17 cellular contexts compared by ENCODE assay signal in genomic region chr3:150274372-150274771, GRCh38.
DNase-seq lines count a peak whose midpoint lies in the region; ATAC-seq, FAIRE-seq and TF ChIP-seq lines count a peak whose summit lies in the region.
"Had no signal": no experiment of that assay in that cellular context is flagged by ENCODE, and none has a peak within 500 bp of the region (broad histone marks: within the 10 kb centered on the region; RNA-seq: fewer than 3 reads in every experiment).

No MANE protein-coding gene starts in this region.

- H3K9ac ChIP-seq in SK-N-SH = no peak overlapping the region
- H3K9ac ChIP-seq: BLaER1 had no signal

- H3K4me2 ChIP-seq in SK-N-SH = no peak overlapping the region
- H3K4me2 ChIP-seq: BLaER1 had no signal

- TF ChIP-seq RAD21 in SK-N-SH (IDR thresholded peaks at IDR 0.05; ENCODE audit: low read length) = no peak

- POLR2A ChIA-PET in SK-N-SH (lab: Yijun Ruan, JAX) = no interaction called here

- no peak overlapping the region for H3K27ac ChIP-seq in SK-N-SH (ENCODE audit: low read depth in 2 of 2, low read length in 1 of 2)
- H3K27ac ChIP-seq: BLaER1 had no signal

- ATAC-seq in SK-N-SH treated with all-trans-retinoic acid at 6 μM for 48 hours = no peak
- ATAC-seq: GM12878 had no signal

- H4K20me1 ChIP-seq in SK-N-SH (ENCODE audit: insufficient read depth) = no peaks in the 10 kb centered on the region
- H4K20me1 ChIP-seq: BLaER1 had no signal

- TF ChIP-seq CTCF in SK-N-SH (IDR thresholded peaks at IDR 0.05) (no peak), bronchial epithelial cell (IDR thresholded peaks at IDR 0.05; ENCODE audit: insufficient read depth, low read length, severe bottlenecking) (no peak), mesothelial cell of epicardium (IDR thresholded peaks at IDR 0.05; ENCODE audit: unreplicated experiment) (no peak)

- no peaks in the 10 kb centered on the region for H3K79me2 ChIP-seq in SK-N-SH (ENCODE audit: insufficient read depth)

- H3K4me3 ChIP-seq in SK-N-SH (ENCODE audit: low read depth in 2 of 2, low read length in 1 of 2) (no peak overlapping the region), bronchial epithelial cell (ENCODE audit: low read depth, low read length) (no peak overlapping the region)
- H3K4me3 ChIP-seq: BLaER1, GM12878 had no signal

- peak; percentile 83 for FAIRE-seq in H54 (lab: Jason Lieb, UNC)
- FAIRE-seq in bronchial epithelial cell (lab: Jason Lieb, UNC) = peak; percentile 7
- FAIRE-seq: GM12878 had no signal

- H3K4me1 ChIP-seq in SK-N-SH (ENCODE audit: control insufficient read depth in 1 of 2, insufficient read depth in 2 of 2, low read depth in 1 of 2, low read length in 1 of 2) = peaks cover 3 to 5% of the 10 kb centered on the region in 2 experiments; a peak in 2 of 4 replicates
- H3K4me1 ChIP-seq: BLaER1 had no signal

- H3K4me3 Mint-ChIP-seq in mesothelial cell of epicardium = no peak overlapping the region
- H3K4me3 Mint-ChIP-seq: CD14-positive monocyte; CD4-positive, alpha-beta memory T cell had no signal

- no peaks in the 10 kb centered on the region for H3K9me2 ChIP-seq in SK-N-SH

- no peaks in the 10 kb centered on the region for H3K9me3 ChIP-seq in SK-N-SH
- H3K9me3 ChIP-seq: BLaER1 had no signal

- no peaks in the 10 kb centered on the region for H3F3A ChIP-seq in SK-N-SH (replicated peaks; ENCODE audit: insufficient read depth)

- H3K27me3 Mint-ChIP-seq in mesothelial cell of epicardium (ENCODE audit: low read depth) = no peaks in the 10 kb centered on the region

- DNase-seq in SK-N-SH = no peak
- no peak for DNase-seq in H54 (ENCODE audit: insufficient read length, low spot score)
- DNase-seq in bronchial epithelial cell (ENCODE audit: low read depth) = peak; percentile 49
- no peak for DNase-seq in mesothelial cell of epicardium (ENCODE audit: low spot score in 2 of 2, unreplicated experiment in 2 of 2)
- DNase-seq in occipital lobe (lab: John Stamatoyannopoulos, UW) = no peak
- no peak for DNase-seq in central memory CD4-positive, alpha-beta T cell
- no peak for DNase-seq in SW480 (ENCODE audit: low spot score)
- DNase-seq: 8988T; CD4-positive, alpha-beta memory T cell; DMS153; DMS79; GF-D8; HCEC 1CT had no signal

- H2AFZ ChIP-seq in SK-N-SH (ENCODE audit: low read depth) = peak overlapping the region; percentile 45; the same call in 1 of the 2 replicates

- H3K9me3 Mint-ChIP-seq in mesothelial cell of epicardium = peaks cover 9% of the 10 kb centered on the region
- H3K9me3 Mint-ChIP-seq: CD4-positive, alpha-beta memory T cell had no signal

- H3K4me1 Mint-ChIP-seq in mesothelial cell of epicardium = peaks cover 69% of the 10 kb centered on the region
- H3K4me1 Mint-ChIP-seq: CD4-positive, alpha-beta memory T cell had no signal

- no peak for TF ChIP-seq EP300 in SK-N-SH (IDR thresholded peaks at IDR 0.05; ENCODE audit: borderline replicate concordance in 1 of 2, low read depth in 1 of 2, low read length in 1 of 2)

- CTCF ChIA-PET in SK-N-SH (lab: Yijun Ruan, JAX) = no interaction called here

- H3K36me3 Mint-ChIP-seq in mesothelial cell of epicardium = no peaks in the 10 kb centered on the region
- H3K36me3 Mint-ChIP-seq: CD14-positive monocyte; CD4-positive, alpha-beta memory T cell had no signal

- H3K27ac Mint-ChIP-seq in mesothelial cell of epicardium = peak overlapping the region; percentile 43
- H3K27ac Mint-ChIP-seq: CD4-positive, alpha-beta memory T cell had no signal

- no peak for TF ChIP-seq POLR2A in H54 (IDR thresholded peaks at IDR 0.05; ENCODE audit: low read depth, low read length)

- WGBS in SK-N-SH (ENCODE audit: low lambda C conversion rate) = 94% methylated on average over 3 of the region's 3 CpGs

- H3K27me3 ChIP-seq in SK-N-SH (ENCODE audit: insufficient read depth) (no peaks in the 10 kb centered on the region), bronchial epithelial cell (ENCODE audit: control insufficient read depth, insufficient read depth, low read length) (no peaks in the 10 kb centered on the region)
- H3K27me3 ChIP-seq: BLaER1 had no signal

- H3K36me3 ChIP-seq in SK-N-SH (replicated peaks in 1 of 2; ENCODE audit: control insufficient read depth in 1 of 2, insufficient read depth in 2 of 2, low read length in 1 of 2) = no peaks in the 10 kb centered on the region
- no peaks in the 10 kb centered on the region for H3K36me3 ChIP-seq in bronchial epithelial cell (ENCODE audit: control insufficient read depth, insufficient read depth, low read length)
- H3K36me3 ChIP-seq: BLaER1 had no signal

TF ChIP-seq in SK-N-SH, 30 proteins besides CTCF, POLR2A, EP300 and RAD21:
- no peak for TF ChIP-seq CHD2 (IDR thresholded peaks at IDR 0.05; ENCODE audit: low read length, partially characterized antibody)

TF ChIP-seq in SK-N-SH treated with all-trans-retinoic acid at 6 μM for 48 hours, 23 proteins besides CTCF, POLR2A, EP300 and RAD21 (continues in another document):
- TF ChIP-seq RARB (CRISPR knock-in tag; IDR thresholded peaks at IDR 0.05) = no peak
- TF ChIP-seq CSDC2 (CRISPR knock-in tag; IDR thresholded peaks at IDR 0.05) = no peak
- no peak for TF ChIP-seq ZNF8 (CRISPR knock-in tag; IDR thresholded peaks at IDR 0.05)
- no peak for TF ChIP-seq TSHZ2 (CRISPR knock-in tag; IDR thresholded peaks at IDR 0.05)
- no peak for TF ChIP-seq ZFP3 (CRISPR knock-in tag; IDR thresholded peaks at IDR 0.05)
- no peak for TF ChIP-seq CSRNP3 (CRISPR knock-in tag; IDR thresholded peaks at IDR 0.05)
- no peak for TF ChIP-seq GLIS3 (CRISPR knock-in tag; IDR thresholded peaks at IDR 0.05)
- no peak for TF ChIP-seq ZC3H10 (CRISPR knock-in tag; IDR thresholded peaks at IDR 0.05)
- no peak for TF ChIP-seq OSR1 (CRISPR knock-in tag; IDR thresholded peaks at IDR 0.05)
- no peak for TF ChIP-seq PPARA (CRISPR knock-in tag; IDR thresholded peaks at IDR 0.05; ENCODE audit: borderline replicate concordance)
- TF ChIP-seq ZFP30 (CRISPR knock-in tag; IDR thresholded peaks at IDR 0.05) = no peak
- TF ChIP-seq POU6F1 (CRISPR knock-in tag; IDR thresholded peaks at IDR 0.05; ENCODE audit: borderline replicate concordance, low read depth) = no peak
- TF ChIP-seq CREB5 (CRISPR knock-in tag; IDR thresholded peaks at IDR 0.05; ENCODE audit: low read depth) = no peak
- TF ChIP-seq ARNTL (CRISPR knock-in tag; IDR thresholded peaks at IDR 0.05; ENCODE audit: borderline replicate concordance, low read depth) = no peak
